ENCODE assay signal across 8 cellular contexts in the genomic region with DNA sequence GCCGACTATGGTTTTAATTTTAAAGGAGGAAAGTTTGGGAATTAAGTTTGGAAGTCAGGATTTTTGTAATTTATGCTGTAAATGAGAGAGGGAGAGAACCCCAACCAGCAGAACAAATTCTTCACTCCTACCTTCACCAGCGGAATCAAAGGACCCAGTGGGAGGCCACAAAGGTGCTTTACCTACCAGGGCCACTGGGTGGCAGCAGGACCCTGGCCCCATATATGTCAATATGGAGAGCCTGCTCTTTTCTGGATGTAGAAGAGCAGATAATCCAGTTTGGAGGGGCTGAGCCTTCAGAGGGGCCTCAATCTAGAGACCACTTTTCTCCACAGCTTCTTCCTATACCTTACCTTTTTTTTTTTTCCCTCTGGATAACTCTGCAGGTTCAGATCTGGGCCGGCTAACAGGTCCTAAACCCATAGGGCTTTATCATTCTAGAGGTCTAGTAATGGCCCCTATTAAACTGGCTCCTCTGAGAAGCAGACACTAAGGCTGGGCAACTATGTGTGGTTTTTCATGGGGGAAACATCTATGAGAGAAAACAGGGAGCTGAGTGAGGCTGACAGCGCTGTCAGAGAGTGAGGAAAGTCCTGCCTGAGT. TPM values are rescaled to one million over a fixed set of nuclear protein-coding genes. Genes with fewer than 3 reads are reported as not detected.
DNase-seq lines count a peak whose midpoint lies in the region; ATAC-seq and TF ChIP-seq lines count a peak whose summit lies in the region.

No MANE protein-coding gene starts in this region.

- H3K36me3 ChIP-seq in esophagus muscularis mucosa = no peaks in the 10 kb centered on the region

- no peaks in the 10 kb centered on the region for H3K9me3 Mint-ChIP-seq in neural crest cell

- no peak for TF ChIP-seq POLR2A in esophagus muscularis mucosa (IDR thresholded peaks at IDR 0.05; ENCODE audit: low read depth)
- TF ChIP-seq POLR2A in GM18505 (IDR thresholded peaks at IDR 0.05; ENCODE audit: borderline replicate concordance, extremely low read depth, insufficient read depth, insufficient read length) = no peak

- H3K27ac ChIP-seq in esophagus muscularis mucosa (replicated peaks in 1 of 4) (no peak overlapping the region), substantia nigra (ENCODE audit: low read depth, low read length, poor library complexity, severe bottlenecking) (no peak overlapping the region)

- H3K4me1 ChIP-seq in esophagus muscularis mucosa = peaks cover 0 to 5% (median 0%) of the 10 kb centered on the region in 4 donors

- no peaks in the 10 kb centered on the region for H3K36me3 Mint-ChIP-seq in neural crest cell (ENCODE audit: low read depth)

- peaks cover 15% of the 10 kb centered on the region for H3K27me3 Mint-ChIP-seq in neural crest cell (ENCODE audit: low read depth)

- 58% methylated on average over 4 of the region's 4 CpGs for WGBS in esophagus muscularis mucosa

- H3K9me3 ChIP-seq in esophagus muscularis mucosa = no peaks in the 10 kb centered on the region

- DNase-seq in G401 (ENCODE audit: low spot score) = peak; percentile 74
- DNase-seq in OCI-M1 (lab: John Stamatoyannopoulos, UW) = peak; percentile 91
- DNase-seq in activated T-cell treated with anti-CD3 and anti-CD28 coated beads for 48 hours (ENCODE audit: low read depth) = peak; percentile 71
- DNase-seq in esophagus muscularis mucosa (ENCODE audit: extremely low spot score) = no peak
- peak; percentile 79 for DNase-seq in neural crest cell (ENCODE audit: low read depth, low spot score)
- DNase-seq in substantia nigra (lab: John Stamatoyannopoulos, UW) = peak in 45 of 49 donors; percentile 11 to 83 (median 57)

- intact Hi-C loops in esophagus muscularis mucosa (cut with DNase I) = loop anchor here (1.0 to 2.0 kb wide), 2 partner anchors 95 to 180 kb away; partner anchors contain the start of gene SEC31B

- H3K4me1 Mint-ChIP-seq in neural crest cell = peaks cover 39% of the 10 kb centered on the region

- H3K4me3 ChIP-seq in esophagus muscularis mucosa = no peak overlapping the region

- peak overlapping the region; percentile 79 for H3K27ac Mint-ChIP-seq in neural crest cell (ENCODE audit: unreplicated experiment)

- peaks cover 0 to 28% (median 0%) of the 10 kb centered on the region in 4 donors for H3K27me3 ChIP-seq in esophagus muscularis mucosa

- peak; percentile 42 for ATAC-seq in HG03442 (IDR thresholded peaks at IDR 0.05; ENCODE audit: unreplicated experiment)
- no peak for ATAC-seq in GM18505 (IDR thresholded peaks at IDR 0.05; ENCODE audit: unreplicated experiment)

- TF ChIP-seq EP300 in esophagus muscularis mucosa (IDR thresholded peaks at IDR 0.05) = no peak

- TF ChIP-seq CTCF in esophagus muscularis mucosa (IDR thresholded peaks at IDR 0.05) (peak; percentile 89 to 91 (median 90)), neural crest cell (conservative IDR thresholded peaks at IDR 0.05) (peak; percentile 90)

- in situ Hi-C loops in G401 (cut with HindIII; ENCODE audit: low sequenced_read_pairs) = loop anchor here (25.0 kb wide), 1 partner anchor 174 kb away; the partner anchor contains the start of gene SEC31B

- H3K4me3 Mint-ChIP-seq in neural crest cell = peak overlapping the region; percentile 14

RNA-seq across cellular contexts. Expression of gene SCD, which starts 8.5 kb away (rescaled TPM):
- 464 and 607 TPM in 2 replicates for total RNA-seq in G401 (2014; rRNA removed; shearing (Covaris generic))
- total RNA-seq in esophagus muscularis mucosa = 10 to 100 TPM in 1 of 4 donors, 1 to 10 TPM in 3; 7.1 to 16.8 (median 9.1) TPM
- 969 and 975 TPM in 2 replicates for total RNA-seq in neural crest cell

RNA-seq across cellular contexts. Expression of gene PKD2L1, which starts 8.5 kb away (rescaled TPM):
- not detected in 2 replicates for total RNA-seq in G401 (2014; rRNA removed; shearing (Covaris generic))
- not detected for total RNA-seq in esophagus muscularis mucosa
- total RNA-seq in neural crest cell = 0.14 TPM in 1 of 2 replicates, not detected in the other

RNA-seq across cellular contexts. Expression of gene BLOC1S2, which starts 52.1 kb away (rescaled TPM):
- total RNA-seq in G401 (2014; rRNA removed; shearing (Covaris generic)) = 101 and 129 TPM in 2 replicates
- total RNA-seq in esophagus muscularis mucosa (10 to 100 TPM; 11.2 to 23.4 (median 17.5) TPM), neural crest cell (32.9 and 37.5 TPM in 2 replicates)

Comparison
In these comparisons a context has a peak if more than half of its experiments do, and no peak if none do; other contexts are left out.
1. RNA of gene SCD, which starts 8.5 kb away (total RNA-seq): 969 to 975 TPM in neural crest cell and 464 to 607 TPM in G401; 7.1 to 16.8 TPM in esophagus muscularis mucosa; every median in the first group is over 10 times any median in the second.